In genomic region chr5:126736141-126736540, GRCh38 we compare ENCODE assay signal across 2 cellular contexts.
TF ChIP-seq lines count a peak whose summit lies in the region.

No MANE protein-coding gene starts in this region.

TF ChIP-seq in GM12878, 131 proteins besides CTCF, POLR2A, EP300 and RAD21 (continued from another document):
- TF ChIP-seq IRF5 (IDR thresholded peaks at IDR 0.05; ENCODE audit: borderline replicate concordance) (no peak), POLR2AphosphoS5 (IDR thresholded peaks at IDR 0.05; ENCODE audit: low read length) (no peak), ZSCAN29 (IDR thresholded peaks at IDR 0.05) (no peak), SIX5 (IDR thresholded peaks at IDR 0.05; ENCODE audit: low read depth, low read length, severe bottlenecking) (no peak), PML (IDR thresholded peaks at IDR 0.05; ENCODE audit: low read length) (no peak), PKNOX1 (IDR thresholded peaks at IDR 0.05) (no peak), ZNF24 (IDR thresholded peaks at IDR 0.05) (no peak), GATAD2B (conservative IDR thresholded peaks at IDR 0.05; ENCODE audit: low read depth) (no peak), ASH2L (IDR thresholded peaks at IDR 0.05; ENCODE audit: borderline replicate concordance, low read depth) (no peak), ZNF217 (IDR thresholded peaks at IDR 0.05) (no peak), RFX5 (IDR thresholded peaks at IDR 0.05; ENCODE audit: low read depth, low read length) (no peak), PBX3 (IDR thresholded peaks at IDR 0.05; ENCODE audit: insufficient replicate concordance, low read depth, low read length) (no peak), RB1 (IDR thresholded peaks at IDR 0.05; ENCODE audit: borderline replicate concordance) (no peak), MYC (IDR thresholded peaks at IDR 0.05; ENCODE audit: insufficient read depth, insufficient read length, insufficient replicate concordance, low read length, severe bottlenecking) (no peak)

TF ChIP-seq in HEK293T, 16 proteins besides CTCF, POLR2A, EP300 and RAD21 (continued from another document):
- TF ChIP-seq PKNOX1 (IDR thresholded peaks at IDR 0.05): no peak
- no peak for TF ChIP-seq FOXK2 (IDR thresholded peaks at IDR 0.05)
- no peak for TF ChIP-seq ELF4 (IDR thresholded peaks at IDR 0.05)
- no peak for TF ChIP-seq LEF1 (IDR thresholded peaks at IDR 0.05; ENCODE audit: borderline replicate concordance)
- TF ChIP-seq FOXM1 (IDR thresholded peaks at IDR 0.05; ENCODE audit: borderline replicate concordance): no peak
- TF ChIP-seq TARDBP (IDR thresholded peaks at IDR 0.05): no peak
- no peak for TF ChIP-seq BHLHE40 (IDR thresholded peaks at IDR 0.05; ENCODE audit: borderline replicate concordance)
- no peak for TF ChIP-seq L3MBTL2 (conservative IDR thresholded peaks at IDR 0.05)
- TF ChIP-seq SUZ12 (IDR thresholded peaks at IDR 0.05): no peak
- no peak for TF ChIP-seq FOXA1 (IDR thresholded peaks at IDR 0.05)
TF ChIP-seq in HEK293T: peak in this region for 0.
